Comparison of ENCODE assay signal across 2 cellular contexts in genomic region chr20:4220756-4221155, GRCh38.
TF ChIP-seq lines count a peak whose summit lies in the region.

No MANE protein-coding gene starts in this region.

TF ChIP-seq in HepG2, 621 proteins besides CTCF, POLR2A, EP300 and RAD21 (continued from another document):
- 0 out of 2 replicates have a peak, but pooled peaks have one; percentile 25 for TF ChIP-seq TAF1 (CRISPR knock-in tag; IDR thresholded peaks at IDR 0.05)

TF ChIP-seq in SK-N-SH, 30 proteins besides CTCF, POLR2A, EP300 and RAD21 (continued from another document):
- TF ChIP-seq SMC3 (IDR thresholded peaks at IDR 0.05; ENCODE audit: low read depth, low read length) (no peak), YY1 (IDR thresholded peaks at IDR 0.05; ENCODE audit: low read depth) (no peak), USF1 (IDR thresholded peaks at IDR 0.05; ENCODE audit: borderline replicate concordance, low read depth) (no peak), RFX5 (IDR thresholded peaks at IDR 0.05; ENCODE audit: low read length) (no peak), USF2 (IDR thresholded peaks at IDR 0.05; ENCODE audit: borderline replicate concordance, low read depth, low read length) (no peak), CHD2 (IDR thresholded peaks at IDR 0.05; ENCODE audit: low read length, partially characterized antibody) (no peak), ZBTB33 (IDR thresholded peaks at IDR 0.05; ENCODE audit: borderline replicate concordance, low read depth) (no peak), RCOR1 (IDR thresholded peaks at IDR 0.05; ENCODE audit: low read length) (no peak), RXRA (IDR thresholded peaks at IDR 0.05; ENCODE audit: borderline replicate concordance, low read depth) (no peak), NRF1 (IDR thresholded peaks at IDR 0.05; ENCODE audit: low read depth, low read length) (no peak), JUND (IDR thresholded peaks at IDR 0.05) (no peak), POLR2AphosphoS5 (IDR thresholded peaks at IDR 0.05; ENCODE audit: low read depth, low read length) (no peak), SIN3A (IDR thresholded peaks at IDR 0.05; ENCODE audit: borderline replicate concordance, low read depth, low read length) (no peak), MEF2A (IDR thresholded peaks at IDR 0.05; ENCODE audit: borderline replicate concordance, low read depth) (no peak)
